In genomic region chr7:45112648-45113047, GRCh38 we compare ENCODE assay signal across 10 cellular contexts. TPM values are rescaled to one million over a fixed set of nuclear protein-coding genes. Genes with fewer than 3 reads are reported as not detected.
DNase-seq lines count a peak whose midpoint lies in the region; ATAC-seq, FAIRE-seq and TF ChIP-seq lines count a peak whose summit lies in the region.
"Had no signal": no experiment of that assay in that cellular context is flagged by ENCODE, and none has a peak within 500 bp of the region (broad histone marks: within the 10 kb centered on the region; RNA-seq: fewer than 3 reads in every experiment).

No MANE protein-coding gene starts in this region.

- H2AFZ ChIP-seq in smooth muscle cell (ENCODE audit: low read depth): no peak overlapping the region

- no peak for DNase-seq in activated CD4-positive, alpha-beta T cell treated with anti-CD3 and anti-CD28 coated beads, Interleukin-2, amount 10 ng/mL, durations not matched to agents 7 days and 5 days
- DNase-seq in activated CD4-positive, alpha-beta T cell treated with anti-CD3 and anti-CD28 coated beads, Interleukin-2, amount 50 U/mL, for 4 hours: no peak
- DNase-seq in SK-N-MC (ENCODE audit: low read depth, low spot score) (no peak), fibroblast of villous mesenchyme (ENCODE audit: low read depth) (peak; percentile 9), smooth muscle cell (lab: John Stamatoyannopoulos, UW; ENCODE audit: unreplicated experiment) (no peak), small intestine (no peak), left lobe of liver (ENCODE audit: low spot score) (no peak), NCI-H526 (lab: John Stamatoyannopoulos, UW) (no peak)
- DNase-seq: activated effector memory CD4-positive, alpha-beta T cell treated with Interleukin-2 at 50 U/mL for 16 hours; stimulated activated CD4-positive, alpha-beta T cell treated with anti-CD3 and anti-CD28 coated beads, Interleukin-15, amount 100 ng/mL, for 24 hours had no signal

- peaks cover 27% of the 10 kb centered on the region for H3K79me2 ChIP-seq in smooth muscle cell (ENCODE audit: low read depth)

- H3K36me3 ChIP-seq in SK-N-MC (ENCODE audit: insufficient read depth, low read length) (peaks cover 18% of the 10 kb centered on the region), smooth muscle cell (ENCODE audit: low read depth) (no peaks in the 10 kb centered on the region), small intestine (ENCODE audit: control insufficient read depth in 2 of 2, insufficient read depth in 2 of 2, low read length in 2 of 2) (peaks cover 7 to 8% of the 10 kb centered on the region in 2 donors)

- ATAC-seq in left lobe of liver: no peak

- CTCF ChIA-PET in activated CD4-positive, alpha-beta T cell treated with anti-CD3 and anti-CD28 coated beads, Interleukin-2, amount 10 ng/mL, durations not matched to agents 7 days and 5 days (lab: Charles Lee): interaction anchor here (1.6 to 3.6 kb wide), 2 partner anchors 10 to 24 kb away, joined by 7 to 17 read pairs; no protein-coding TSS in a partner anchor

- H3K4me3 Mint-ChIP-seq in activated CD4-positive, alpha-beta T cell treated with anti-CD3 and anti-CD28 coated beads, Interleukin-2, amount 10 ng/mL, durations not matched to agents 7 days and 5 days: peak overlapping the region; percentile 82

- WGBS in smooth muscle cell (ENCODE audit: low lambda C conversion rate): 96% methylated on average over 1 of the region's 1 CpG
- WGBS in small intestine, 3 donors: 87 to 92% (median 89%) methylated on average over 1 of the region's 1 CpG

- peaks cover 22% of the 10 kb centered on the region for H3K27me3 Mint-ChIP-seq in activated CD4-positive, alpha-beta T cell treated with anti-CD3 and anti-CD28 coated beads, Interleukin-2, amount 10 ng/mL, durations not matched to agents 7 days and 5 days

- H3K4me3 ChIP-seq in SK-N-MC (peak overlapping the region; percentile 81; the same call in 1 of the 2 replicates), fibroblast of villous mesenchyme (ENCODE audit: low read depth, low read length) (peak overlapping the region; percentile 89), smooth muscle cell (peak overlapping the region; percentile 74), small intestine (ENCODE audit: low read depth in 1 of 2, low read length in 2 of 2) (no peak overlapping the region)

- H3K4me1 ChIP-seq in smooth muscle cell (ENCODE audit: low read depth) (peaks cover 9% of the 10 kb centered on the region), small intestine (ENCODE audit: control insufficient read depth in 2 of 2, insufficient read depth in 1 of 2, low read depth in 1 of 2, low read length in 1 of 2) (peaks cover 4 to 8% of the 10 kb centered on the region in 2 donors)

- POLR2A ChIA-PET in activated CD4-positive, alpha-beta T cell treated with anti-CD3 and anti-CD28 coated beads, Interleukin-2, amount 10 ng/mL, durations not matched to agents 7 days and 5 days (lab: Charles Lee): no interaction called here

- H3K4me1 Mint-ChIP-seq in activated CD4-positive, alpha-beta T cell treated with anti-CD3 and anti-CD28 coated beads, Interleukin-2, amount 10 ng/mL, durations not matched to agents 7 days and 5 days: peaks cover 34% of the 10 kb centered on the region

- peaks cover 5% of the 10 kb centered on the region for H3F3A ChIP-seq in smooth muscle cell (ENCODE audit: low read depth)

- H3K4me2 ChIP-seq in smooth muscle cell: peak overlapping the region; percentile 84

- H3K9me3 ChIP-seq in SK-N-MC (ENCODE audit: low read depth, low read length): no peaks in the 10 kb centered on the region
- H3K9me3 ChIP-seq in smooth muscle cell (replicated peaks; ENCODE audit: low read depth): no peaks in the 10 kb centered on the region
- H3K9me3 ChIP-seq in small intestine (ENCODE audit: control insufficient read depth, low read depth): no peaks in the 10 kb centered on the region

- H4K20me1 ChIP-seq in smooth muscle cell (ENCODE audit: low read depth): no peaks in the 10 kb centered on the region

- no peak for FAIRE-seq in small intestine (lab: Jason Lieb, UNC)

- H3K36me3 Mint-ChIP-seq in activated CD4-positive, alpha-beta T cell treated with anti-CD3 and anti-CD28 coated beads, Interleukin-2, amount 10 ng/mL, durations not matched to agents 7 days and 5 days (ENCODE audit: low read depth): peaks cover 17% of the 10 kb centered on the region

- H3K27me3 ChIP-seq in smooth muscle cell (ENCODE audit: low read depth): peaks cover 33% of the 10 kb centered on the region
- no peaks in the 10 kb centered on the region for H3K27me3 ChIP-seq in small intestine (ENCODE audit: control insufficient read depth in 2 of 2, insufficient read depth in 2 of 2, low read length in 2 of 2)

- TF ChIP-seq CTCF in fibroblast of villous mesenchyme (IDR thresholded peaks at IDR 0.05; ENCODE audit: insufficient read depth, low read depth, low read length) (no peak), smooth muscle cell (IDR thresholded peaks at IDR 0.05; ENCODE audit: borderline replicate concordance, insufficient read depth, poor library complexity, severe bottlenecking) (no peak)

- H3K9me3 Mint-ChIP-seq in activated CD4-positive, alpha-beta T cell treated with anti-CD3 and anti-CD28 coated beads, Interleukin-2, amount 10 ng/mL, durations not matched to agents 7 days and 5 days: no peaks in the 10 kb centered on the region

- H3K9ac ChIP-seq in SK-N-MC (ENCODE audit: insufficient read length) (no peak overlapping the region), smooth muscle cell (ENCODE audit: low read depth) (no peak overlapping the region)

- peak overlapping the region; percentile 94 for H3K27ac Mint-ChIP-seq in activated CD4-positive, alpha-beta T cell treated with anti-CD3 and anti-CD28 coated beads, Interleukin-2, amount 10 ng/mL, durations not matched to agents 7 days and 5 days

- H3K27ac ChIP-seq in SK-N-MC (no peak overlapping the region), smooth muscle cell (ENCODE audit: low read depth) (no peak overlapping the region), small intestine (ENCODE audit: low read depth in 1 of 2, low read length in 1 of 2) (no peak overlapping the region)

RNA-seq across cellular contexts. Expression of gene TBRG4, which starts 1.2 kb away (rescaled TPM):
- 100 to 1,000 TPM in 1 of 2 experiments, 10 to 100 TPM in 1; 98.9 to 102 TPM for total RNA-seq in activated CD4-positive, alpha-beta T cell treated with anti-CD3 and anti-CD28 coated beads, Interleukin-2, amount 10 ng/mL, durations not matched to agents 7 days and 5 days
- total RNA-seq in fibroblast of villous mesenchyme (69.6 and 80.7 TPM in 2 replicates), smooth muscle cell (21.8 and 30.2 TPM in 2 replicates), left lobe of liver (40.2 TPM)
- polyA plus RNA-seq in smooth muscle cell (48.3 and 52.5 TPM in 2 replicates), small intestine (10 to 100 TPM; 44.9 to 70.7 (median 55.5) TPM)

RNA-seq across cellular contexts. Expression of gene NACAD, which starts 23.9 kb away (rescaled TPM):
- total RNA-seq in activated CD4-positive, alpha-beta T cell treated with anti-CD3 and anti-CD28 coated beads, Interleukin-2, amount 10 ng/mL, durations not matched to agents 7 days and 5 days: not detected
- total RNA-seq in fibroblast of villous mesenchyme (2.6 and 3.9 TPM in 2 replicates), smooth muscle cell (2.6 and 5.3 TPM in 2 replicates), left lobe of liver (0.05 TPM)
- polyA plus RNA-seq in smooth muscle cell (11.6 and 12.5 TPM in 2 replicates), small intestine (1 to 10 TPM in 1 of 3 donors, under 1 TPM in 2; 0.22 to 2.9 (median 0.54) TPM)

RNA-seq across cellular contexts. Expression of gene RAMP3, which starts 44.9 kb away (rescaled TPM):
- total RNA-seq in activated CD4-positive, alpha-beta T cell treated with anti-CD3 and anti-CD28 coated beads, Interleukin-2, amount 10 ng/mL, durations not matched to agents 7 days and 5 days: not detected
- not detected in 2 replicates for total RNA-seq in fibroblast of villous mesenchyme
- not detected in 2 replicates for total RNA-seq in smooth muscle cell
- not detected in 2 replicates for polyA plus RNA-seq in smooth muscle cell
- polyA plus RNA-seq in small intestine: 10 to 100 TPM in 1 of 3 donors, 1 to 10 TPM in 1, under 1 TPM in 1; 0.67 to 48.6 (median 5.9) TPM
- total RNA-seq in left lobe of liver: 5.8 TPM

Comparison
In these comparisons a context has a peak if more than half of its experiments do, and no peak if none do; other contexts are left out.
1. H3K4me3 ChIP-seq: peak in SK-N-MC (single experiment), fibroblast of villous mesenchyme (single experiment) and smooth muscle cell (single experiment); none in small intestine (0 of 2).